33 cellular contexts compared by ENCODE assay signal in the genomic region with DNA sequence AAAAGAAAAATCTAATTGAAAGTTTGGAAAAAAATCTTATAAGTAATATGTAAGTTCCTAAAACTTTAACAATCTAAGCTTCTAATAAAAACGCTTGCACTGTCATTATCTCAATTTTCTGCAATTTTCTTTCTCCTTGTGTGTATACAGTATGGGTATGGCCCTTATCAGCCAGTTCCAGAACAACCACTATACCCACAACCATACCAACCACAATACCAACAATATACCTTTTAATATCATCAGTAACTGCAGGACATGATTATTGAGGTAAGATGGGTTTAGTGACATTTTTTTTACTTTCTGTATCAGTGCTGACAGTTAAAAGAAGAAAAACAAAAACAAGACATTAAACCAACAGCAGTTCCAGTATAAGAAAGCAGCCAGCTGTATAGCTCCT. TPM values are rescaled to one million over a fixed set of nuclear protein-coding genes. Genes with fewer than 3 reads are reported as not detected.
"Had no signal": no experiment of that assay in that cellular context is flagged by ENCODE, and none has a peak within 500 bp of the region (broad histone marks: within the 10 kb centered on the region; RNA-seq: fewer than 3 reads in every experiment).

No MANE protein-coding gene starts in this region.

- H3K36me3 ChIP-seq: left ventricle myocardium inferior, ovary, right atrium auricular region, right lobe of liver, tibial nerve, vagina had no signal

- DNase-seq: islet precursor cell; left ventricle myocardium inferior; mesendoderm; mucosa of descending colon; naive thymus-derived CD4-positive, alpha-beta T cell; ovary; right lobe of liver; stimulated activated CD4-positive, alpha-beta T cell treated with anti-CD3 and anti-CD28 coated beads, Interleukin-1b, Interleukin-23, amount 100 ng/mL, for 48 hours; stimulated activated CD4-positive, alpha-beta T cell treated with anti-CD3 and anti-CD28 coated beads, Interleukin-2, amount 100 ng/mL, for 48 hours; stimulated activated CD4-positive, alpha-beta T cell treated with anti-CD3 and anti-CD28 coated beads, Interleukin-4, amount 100 ng/mL, for 4 hours; stimulated activated CD8-positive, alpha-beta memory T cell treated with anti-CD3 and anti-CD28 coated beads, Interleukin-4, amount 100 ng/mL, for 48 hours; stimulated activated naive CD4-positive, alpha-beta T cell treated with Interleukin-2 at 50 U/mL for 16 hours; stimulated activated naive CD8-positive, alpha-beta T cell treated with anti-CD3 and anti-CD28 coated beads, Interleukin-15, amount 100 ng/mL, for 72 hours; substantia nigra had no signal

- H3K4me1 ChIP-seq: left ventricle myocardium inferior, right atrium auricular region, right lobe of liver, tibial nerve, vagina had no signal

- H3K4me2 ChIP-seq: smooth muscle cell had no signal

- H3K4me3 ChIP-seq: left ventricle myocardium inferior, lung, mucosa of descending colon, ovary, right atrium auricular region, right lobe of liver, smooth muscle cell, tibial nerve, vagina had no signal

- H3K9me3 ChIP-seq: left ventricle myocardium inferior, mucosa of descending colon, ovary, right atrium auricular region, right lobe of liver, tibial nerve, vagina had no signal

- ATAC-seq: mucosa of descending colon; naive thymus-derived CD4-positive, alpha-beta T cell; natural killer cell treated with Interleukin-12 subunit alpha and Interleukin-12 subunit beta and Interleukin-15 and Interleukin-18, amount 100 ng/mL, for 72 hours; right lobe of liver; stimulated activated memory B cell treated with anti-CD40 and anti-IgM and Interleukin-4, amounts not matched to agents 10 μg/mL and 1 μg/mL and 100 μg/mL, for 72 hours; stimulated activated naive CD8-positive, alpha-beta T cell treated with anti-CD3 and anti-CD28 coated beads, Interleukin-15, amount 100 ng/mL, for 72 hours had no signal

- H3K27me3 ChIP-seq: ovary, right atrium auricular region, right lobe of liver, tibial nerve, vagina had no signal

- H3K27ac ChIP-seq: left ventricle myocardium inferior, ovary, right atrium auricular region, right lobe of liver, tibial nerve, vagina had no signal

RNA-seq across cellular contexts. Expression of a gene that starts 4.9 kb away (rescaled TPM):
- total RNA-seq: kidney epithelial cell; left ventricle myocardium inferior; lower leg skin; lung; mesothelial cell of epicardium; mucosa of descending colon; myocyte; naive thymus-derived CD4-positive, alpha-beta T cell; natural killer cell treated with Interleukin-12 subunit alpha and Interleukin-12 subunit beta and Interleukin-15 and Interleukin-18, amount 100 ng/mL, for 72 hours; omental fat pad; ovary; progenitor cell of endocrine pancreas; pulmonary artery endothelial cell; renal cortical epithelial cell; right atrium auricular region; right lobe of liver; skeletal muscle tissue; smooth muscle cell; temporal lobe; tibial nerve; urinary bladder; vagina had no signal
- polyA plus RNA-seq: lung; naive thymus-derived CD4-positive, alpha-beta T cell; neural cell; ovary; smooth muscle cell; urinary bladder had no signal

RNA-seq across cellular contexts. Expression of a gene that starts 27.5 kb away (rescaled TPM):
- total RNA-seq: kidney epithelial cell; left ventricle myocardium inferior; lower leg skin; lung; mesothelial cell of epicardium; mucosa of descending colon; myocyte; naive thymus-derived CD4-positive, alpha-beta T cell; natural killer cell treated with Interleukin-12 subunit alpha and Interleukin-12 subunit beta and Interleukin-15 and Interleukin-18, amount 100 ng/mL, for 72 hours; omental fat pad; ovary; progenitor cell of endocrine pancreas; pulmonary artery endothelial cell; renal cortical epithelial cell; right atrium auricular region; right lobe of liver; skeletal muscle tissue; temporal lobe; tibial nerve; urinary bladder; vagina had no signal
- polyA plus RNA-seq: lung; naive thymus-derived CD4-positive, alpha-beta T cell; neural cell; ovary; smooth muscle cell; urinary bladder had no signal

RNA-seq across cellular contexts. Expression of a gene that starts 35.2 kb away (rescaled TPM):
- total RNA-seq: kidney epithelial cell; left ventricle myocardium inferior; lower leg skin; lung; mesothelial cell of epicardium; mucosa of descending colon; myocyte; naive thymus-derived CD4-positive, alpha-beta T cell; natural killer cell treated with Interleukin-12 subunit alpha and Interleukin-12 subunit beta and Interleukin-15 and Interleukin-18, amount 100 ng/mL, for 72 hours; omental fat pad; ovary; progenitor cell of endocrine pancreas; pulmonary artery endothelial cell; renal cortical epithelial cell; right atrium auricular region; right lobe of liver; skeletal muscle tissue; smooth muscle cell; temporal lobe; tibial nerve; urinary bladder; vagina had no signal
- polyA plus RNA-seq: lung; naive thymus-derived CD4-positive, alpha-beta T cell; neural cell; ovary; smooth muscle cell; urinary bladder had no signal

RNA-seq across cellular contexts. Expression of a gene that starts 49.5 kb away (rescaled TPM):
- total RNA-seq: kidney epithelial cell; left ventricle myocardium inferior; lower leg skin; lung; mesothelial cell of epicardium; mucosa of descending colon; myocyte; naive thymus-derived CD4-positive, alpha-beta T cell; natural killer cell treated with Interleukin-12 subunit alpha and Interleukin-12 subunit beta and Interleukin-15 and Interleukin-18, amount 100 ng/mL, for 72 hours; omental fat pad; ovary; progenitor cell of endocrine pancreas; pulmonary artery endothelial cell; renal cortical epithelial cell; right atrium auricular region; right lobe of liver; skeletal muscle tissue; temporal lobe; tibial nerve; urinary bladder; vagina had no signal
- polyA plus RNA-seq: lung; naive thymus-derived CD4-positive, alpha-beta T cell; neural cell; ovary; smooth muscle cell; urinary bladder had no signal
